In genomic region chr21:42557420-42557819, GRCh38 we compare ENCODE assay signal across 17 cellular contexts.
"Had no signal": no experiment of that assay in that cellular context is flagged by ENCODE, and none has a peak within 500 bp of the region (broad histone marks: within the 10 kb centered on the region; RNA-seq: fewer than 3 reads in every experiment).

No MANE protein-coding gene starts in this region.

- H3K27ac Mint-ChIP-seq: activated CD4-positive, alpha-beta T cell treated with anti-CD3 and anti-CD28 coated beads for 36 hours; activated CD8-positive, alpha-beta T cell treated with anti-CD3 and anti-CD28 coated beads for 36 hours; activated T-helper 17 cell treated with anti-CD3 and anti-CD28 coated beads, Interleukin-2, amount 50 U/mL, for 72 hours; brain; dendritic cell treated with granulocyte-macrophage colony-stimulating factor and Interleukin-4, amounts not matched to agents 40 ng/mL and 50 ng/mL, for 4 days; stimulated activated effector memory CD8-positive, alpha-beta T cell treated with anti-CD3 and anti-CD28 coated beads, Interleukin-12 subunit alpha, Interleukin-12 subunit beta, amount 100 ng/mL, for 72 hours; T-helper 2 cell treated with Interferon-gamma antibody and Interleukin-4, amounts not matched to agents 5 μg/mL and 100 μg/mL, for 36 hours had no signal

- H3K9me3 ChIP-seq: gastrocnemius medialis, neutrophil, right atrium auricular region, upper lobe of left lung had no signal

- DNase-seq: activated CD4-positive, alpha-beta T cell treated with anti-CD3 and anti-CD28 coated beads for 36 hours; activated CD8-positive, alpha-beta T cell treated with anti-CD3 and anti-CD28 coated beads for 36 hours; activated naive CD4-positive, alpha-beta T cell treated with anti-CD3 and anti-CD28 coated beads, Interleukin-2, amount 50 U/mL, for 16 hours; amniotic stem cell; cerebellar nuclear complex; effector memory CD8-positive, alpha-beta T cell; gastrocnemius medialis; naive B cell had no signal

- ATAC-seq: activated CD4-positive, alpha-beta T cell treated with anti-CD3 and anti-CD28 coated beads for 36 hours; activated CD8-positive, alpha-beta T cell treated with anti-CD3 and anti-CD28 coated beads for 36 hours; activated T-helper 17 cell treated with anti-CD3 and anti-CD28 coated beads, Interleukin-2, amount 50 U/mL, for 72 hours; effector memory CD8-positive, alpha-beta T cell; gastrocnemius medialis; stimulated activated effector memory CD8-positive, alpha-beta T cell treated with anti-CD3 and anti-CD28 coated beads, Interleukin-12 subunit alpha, Interleukin-12 subunit beta, amount 100 ng/mL, for 72 hours had no signal

- H3K4me1 ChIP-seq: right atrium auricular region, upper lobe of left lung had no signal

- H3K27ac ChIP-seq: epithelial cell of prostate, gastrocnemius medialis, neutrophil, right atrium auricular region, upper lobe of left lung had no signal

- H3K27me3 ChIP-seq: gastrocnemius medialis, neutrophil, right atrium auricular region, upper lobe of left lung had no signal

- H3K9me3 Mint-ChIP-seq: activated CD8-positive, alpha-beta T cell treated with anti-CD3 and anti-CD28 coated beads for 36 hours; activated T-helper 17 cell treated with anti-CD3 and anti-CD28 coated beads, Interleukin-2, amount 50 U/mL, for 72 hours; brain; dendritic cell treated with granulocyte-macrophage colony-stimulating factor and Interleukin-4, amounts not matched to agents 40 ng/mL and 50 ng/mL, for 4 days; effector memory CD8-positive, alpha-beta T cell; naive B cell; stimulated activated effector memory CD8-positive, alpha-beta T cell treated with anti-CD3 and anti-CD28 coated beads, Interleukin-12 subunit alpha, Interleukin-12 subunit beta, amount 100 ng/mL, for 72 hours; T-helper 2 cell treated with Interferon-gamma antibody and Interleukin-4, amounts not matched to agents 5 μg/mL and 100 μg/mL, for 36 hours had no signal

- H3K27me3 Mint-ChIP-seq: activated CD4-positive, alpha-beta T cell treated with anti-CD3 and anti-CD28 coated beads for 36 hours; activated CD8-positive, alpha-beta T cell treated with anti-CD3 and anti-CD28 coated beads for 36 hours; activated T-helper 17 cell treated with anti-CD3 and anti-CD28 coated beads, Interleukin-2, amount 50 U/mL, for 72 hours; dendritic cell treated with granulocyte-macrophage colony-stimulating factor and Interleukin-4, amounts not matched to agents 40 ng/mL and 50 ng/mL, for 4 days; effector memory CD8-positive, alpha-beta T cell; naive B cell had no signal

- H3K4me3 ChIP-seq: gastrocnemius medialis, right atrium auricular region, upper lobe of left lung had no signal

- H3K4me3 Mint-ChIP-seq: activated CD4-positive, alpha-beta T cell treated with anti-CD3 and anti-CD28 coated beads for 36 hours; activated CD8-positive, alpha-beta T cell treated with anti-CD3 and anti-CD28 coated beads for 36 hours; activated T-helper 17 cell treated with anti-CD3 and anti-CD28 coated beads, Interleukin-2, amount 50 U/mL, for 72 hours; brain; dendritic cell treated with granulocyte-macrophage colony-stimulating factor and Interleukin-4, amounts not matched to agents 40 ng/mL and 50 ng/mL, for 4 days; effector memory CD8-positive, alpha-beta T cell; stimulated activated effector memory CD8-positive, alpha-beta T cell treated with anti-CD3 and anti-CD28 coated beads, Interleukin-12 subunit alpha, Interleukin-12 subunit beta, amount 100 ng/mL, for 72 hours; T-helper 2 cell treated with Interferon-gamma antibody and Interleukin-4, amounts not matched to agents 5 μg/mL and 100 μg/mL, for 36 hours had no signal

- H3K4me1 Mint-ChIP-seq: activated CD4-positive, alpha-beta T cell treated with anti-CD3 and anti-CD28 coated beads for 36 hours; activated T-helper 17 cell treated with anti-CD3 and anti-CD28 coated beads, Interleukin-2, amount 50 U/mL, for 72 hours; stimulated activated effector memory CD8-positive, alpha-beta T cell treated with anti-CD3 and anti-CD28 coated beads, Interleukin-12 subunit alpha, Interleukin-12 subunit beta, amount 100 ng/mL, for 72 hours had no signal
